8 cellular contexts compared by ENCODE assay signal in genomic region chr10:88835095-88835909, GRCh38. TPM values are rescaled to one million over a fixed set of nuclear protein-coding genes. Genes with fewer than 3 reads are reported as not detected.
DNase-seq lines count a peak whose midpoint lies in the region; ATAC-seq, FAIRE-seq and TF ChIP-seq lines count a peak whose summit lies in the region.

No MANE protein-coding gene starts in this region.

- H3K4me3 ChIP-seq in DND-41 (ENCODE audit: low read depth in 1 of 2, low read length in 2 of 2) = no peak overlapping the region
- no peak overlapping the region for H3K4me3 ChIP-seq in neural progenitor cell

- FAIRE-seq in RCC 7860 (lab: Jason Lieb, UNC) = peak; percentile 83

- no peaks in the 10 kb centered on the region for H3K36me3 ChIP-seq in DND-41 (ENCODE audit: insufficient read depth, low read length)
- H3K36me3 ChIP-seq in neural progenitor cell = no peaks in the 10 kb centered on the region

- 0 out of 2 replicates have a peak, but pooled peaks cover 3% of the 10 kb centered on the region for H3K4me1 ChIP-seq in DND-41 (ENCODE audit: insufficient read depth, low read length)
- H3K4me1 ChIP-seq in neural progenitor cell = no peaks in the 10 kb centered on the region

- H3K4me2 ChIP-seq in DND-41 (ENCODE audit: insufficient read depth, low read length) = no peak overlapping the region
- no peak overlapping the region for H3K4me2 ChIP-seq in neural progenitor cell

- H2AFZ ChIP-seq in DND-41 (ENCODE audit: low read depth, low read length) = no peak overlapping the region
- no peak overlapping the region for H2AFZ ChIP-seq in neural progenitor cell (replicated peaks)

- H3K27ac ChIP-seq in DND-41 (ENCODE audit: low read length) = no peak overlapping the region
- H3K27ac ChIP-seq in neural progenitor cell = no peak overlapping the region

- peak; percentile 85 for DNase-seq in DND-41
- DNase-seq in LHCN-M2 (ENCODE audit: low read depth) = peak; percentile 83
- DNase-seq in RCC 7860 (ENCODE audit: low spot score) = peak; percentile 74
- peak; percentile 91 to 93 for DNase-seq in activated T-cell treated with anti-CD3 and anti-CD28 coated beads, Interleukin-2, amount 50 U/mL, for 48 hours
- DNase-seq in fibroblast of peridontal ligament (ENCODE audit: extremely low read depth) = peak; percentile 91
- peak; percentile 81 for DNase-seq in neural progenitor cell (ENCODE audit: low spot score)
- DNase-seq in stromal cell of bone marrow (ENCODE audit: low read depth) = peak; percentile 77

- H3K9me3 ChIP-seq in DND-41 (ENCODE audit: insufficient read depth, low read length, severe bottlenecking) (no peaks in the 10 kb centered on the region), neural progenitor cell (ENCODE audit: low read depth) (no peaks in the 10 kb centered on the region)

- no peaks in the 10 kb centered on the region for H3K36me3 Mint-ChIP-seq in neural progenitor cell

- no peaks in the 10 kb centered on the region for H3K4me1 Mint-ChIP-seq in neural progenitor cell

- peak; percentile 96 for TF ChIP-seq CTCF in DND-41 (IDR thresholded peaks at IDR 0.05; ENCODE audit: borderline replicate concordance, extremely low read depth, low read length, poor library complexity, severe bottlenecking)
- TF ChIP-seq CTCF in neural progenitor cell (IDR thresholded peaks at IDR 0.05) = peak; percentile 92

- H3K79me2 ChIP-seq in DND-41 (ENCODE audit: insufficient read depth, low read length) = no peaks in the 10 kb centered on the region
- no peaks in the 10 kb centered on the region for H3K79me2 ChIP-seq in neural progenitor cell (ENCODE audit: low read depth)

- H3K9me3 Mint-ChIP-seq in neural progenitor cell = no peaks in the 10 kb centered on the region

- ATAC-seq in DND-41 (ENCODE audit: insufficient read depth, low read depth) = peak; percentile 99
- ATAC-seq in GM21825 (IDR thresholded peaks at IDR 0.05; ENCODE audit: unreplicated experiment) = peak; percentile 69

- H3K27me3 ChIP-seq in DND-41 (ENCODE audit: insufficient read depth, low read length, poor library complexity) = peaks cover 31% of the 10 kb centered on the region
- peaks cover 4% of the 10 kb centered on the region for H3K27me3 ChIP-seq in neural progenitor cell

- H3K27me3 Mint-ChIP-seq in neural progenitor cell (ENCODE audit: insufficient read depth, low read depth) = no peaks in the 10 kb centered on the region

- no peak overlapping the region for H3K27ac Mint-ChIP-seq in neural progenitor cell

- H3K9ac ChIP-seq in DND-41 (ENCODE audit: low read depth, low read length) (no peak overlapping the region), neural progenitor cell (no peak overlapping the region)

- no peak overlapping the region for H3K4me3 Mint-ChIP-seq in neural progenitor cell

- no peaks in the 10 kb centered on the region for H4K20me1 ChIP-seq in DND-41 (ENCODE audit: insufficient read depth, low read length)
- H4K20me1 ChIP-seq in neural progenitor cell (ENCODE audit: low read depth) = no peaks in the 10 kb centered on the region

- no peaks in the 10 kb centered on the region for H3F3A ChIP-seq in neural progenitor cell (ENCODE audit: low read depth)

RNA-seq across cellular contexts. Expression of gene ANKRD22, which starts 16.3 kb away (rescaled TPM):
- total RNA-seq in LHCN-M2 (2014; rRNA removed) (0.38 and 0.46 TPM in 2 replicates), neural progenitor cell (ENCODE audit: low replicate concordance) (not detected in 2 replicates)
- not detected for polyA plus RNA-seq in LHCN-M2 (2012)

RNA-seq across cellular contexts. Expression of gene LIPM, which starts 32.8 kb away (rescaled TPM):
- total RNA-seq in LHCN-M2 (2014; rRNA removed) (not detected in 2 replicates), neural progenitor cell (ENCODE audit: low replicate concordance) (not detected in 2 replicates)
- not detected for polyA plus RNA-seq in LHCN-M2 (2012)

RNA-seq across cellular contexts. Expression of gene STAMBPL1, which starts 44.7 kb away (rescaled TPM):
- 57.1 and 69.0 TPM in 2 replicates for total RNA-seq in LHCN-M2 (2014; rRNA removed)
- polyA plus RNA-seq in LHCN-M2 (2012) = 9.3 TPM
- 1.6 and 1.9 TPM in 2 replicates for total RNA-seq in neural progenitor cell (ENCODE audit: low replicate concordance)

Comparison
In these comparisons a context has a peak if more than half of its experiments do, and no peak if none do; other contexts are left out.
1. RNA of gene STAMBPL1, which starts 44.7 kb away (total RNA-seq): 57.1 to 69.0 TPM in LHCN-M2; 1.6 to 1.9 TPM in neural progenitor cell; every median in the first group is over 10 times any median in the second.
2. Peak in every context shown above with its lines, with median percentiles within 50 percentile points of each other: DNase-seq.